1 cellular context compared by ENCODE assay signal in genomic region chr1:173856903-173857302, GRCh38.
A peak's percentile ranks its signal among the peaks of the same experiment; 100 is the strongest.
TF ChIP-seq lines count a peak whose summit lies in the region.

No MANE protein-coding gene starts in this region.

TF ChIP-seq in K562, 482 proteins besides CTCF, POLR2A, EP300 and RAD21:
- TF ChIP-seq, protein P1, sequence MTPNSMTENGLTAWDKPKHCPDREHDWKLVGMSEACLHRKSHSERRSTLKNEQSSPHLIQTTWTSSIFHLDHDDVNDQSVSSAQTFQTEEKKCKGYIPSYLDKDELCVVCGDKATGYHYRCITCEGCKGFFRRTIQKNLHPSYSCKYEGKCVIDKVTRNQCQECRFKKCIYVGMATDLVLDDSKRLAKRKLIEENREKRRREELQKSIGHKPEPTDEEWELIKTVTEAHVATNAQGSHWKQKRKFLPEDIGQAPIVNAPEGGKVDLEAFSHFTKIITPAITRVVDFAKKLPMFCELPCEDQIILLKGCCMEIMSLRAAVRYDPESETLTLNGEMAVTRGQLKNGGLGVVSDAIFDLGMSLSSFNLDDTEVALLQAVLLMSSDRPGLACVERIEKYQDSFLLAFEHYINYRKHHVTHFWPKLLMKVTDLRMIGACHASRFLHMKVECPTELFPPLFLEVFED (CRISPR knock-in tag; conservative IDR thresholded peaks at IDR 0.05) = no peak
- TF ChIP-seq FOXJ2 (tag; IDR thresholded peaks at IDR 0.05) = 0 out of 2 replicates have a peak, but pooled peaks have one; percentile 17
- TF ChIP-seq RFX1 (IDR thresholded peaks at IDR 0.05) = peak; percentile 64
- no peak for TF ChIP-seq GATAD2A (IDR thresholded peaks at IDR 0.05)
- TF ChIP-seq EHMT2 (IDR thresholded peaks at IDR 0.05) = no peak
